35 cellular contexts compared by ENCODE assay signal in genomic region chr16:61676740-61677139, GRCh38.
"Had no signal": no experiment of that assay in that cellular context is flagged by ENCODE, and none has a peak within 500 bp of the region (broad histone marks: within the 10 kb centered on the region; RNA-seq: fewer than 3 reads in every experiment).

No MANE protein-coding gene starts in this region.

- H3K36me3 ChIP-seq: MG63 had no signal

- H3K9ac ChIP-seq: KMS-11 had no signal

- DNase-seq: Karpas-422, Kasumi-1, MG63, MM.1S, MV-4-11, NCI-H1048, NCI-H1092, NCI-H1092 treated with DMSO at 0.1 percent for 48 hours, NCI-H1105, NCI-H1105 treated with DMSO at 0.1 percent for 48 hours, NCI-H1417, NCI-H1417 treated with DMSO at 0.1 percent for 48 hours, NCI-H1436, NCI-H1436 treated with DMSO at 0.1 percent for 48 hours, NCI-H146, NCI-H1694, NCI-H1694 treated with DMSO at 0.1 percent for 48 hours, NCI-H187, NCI-H187 treated with DMSO at 0.1 percent for 48 hours, NCI-H1930, NCI-H2029, NCI-H2029 treated with DMSO at 0.1 percent for 48 hours, NCI-H2081, NCI-H2081 treated with DMSO at 0.1 percent for 48 hours, NCI-H2107, NCI-H2171, NCI-H2171 treated with DMSO at 0.1 percent for 48 hours, NCI-H2227 treated with DMSO at 0.1 percent for 48 hours, NCI-H226, NCI-H345, NCI-H446, NCI-H446 treated with DMSO at 0.1 percent for 48 hours, NCI-H510A, NCI-H510A treated with DMSO at 0.1 percent for 48 hours had no signal

- H3K4me2 ChIP-seq: KMS-11 had no signal

- H3K4me3 ChIP-seq: MG63 had no signal

- H3K27me3 ChIP-seq: MG63 had no signal

- H3K9me3 ChIP-seq: MG63 had no signal

- H3K27ac ChIP-seq: KMS-11 had no signal
